In the genomic region with DNA sequence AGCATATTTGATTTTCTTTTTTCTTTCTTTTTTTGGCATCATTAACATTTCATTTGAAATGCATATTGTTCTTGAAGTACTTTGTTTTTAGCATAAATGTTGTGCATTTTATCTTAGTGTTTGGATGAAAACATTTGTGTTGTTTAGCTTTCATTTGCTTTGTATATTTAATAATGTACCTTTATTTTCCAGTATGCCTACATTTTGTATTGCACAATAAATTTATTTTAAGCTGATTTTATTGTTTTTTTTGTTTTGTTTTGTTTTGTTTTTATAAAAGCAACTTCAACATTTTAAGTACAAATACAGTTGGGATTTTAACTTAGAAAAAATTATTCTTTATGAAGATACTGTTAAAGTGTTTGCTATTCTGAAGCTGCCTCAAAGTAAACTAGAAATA, we compare ENCODE assay signal across 18 cellular contexts.
"Had no signal": no experiment of that assay in that cellular context is flagged by ENCODE, and none has a peak within 500 bp of the region (broad histone marks: within the 10 kb centered on the region; RNA-seq: fewer than 3 reads in every experiment).

No MANE protein-coding gene starts in this region.

- H3K27me3 ChIP-seq: sigmoid colon, testis, vagina had no signal

- H3K27ac ChIP-seq: sigmoid colon, testis, vagina had no signal

- H3K9me3 ChIP-seq: sigmoid colon, testis, vagina had no signal

- DNase-seq: activated CD4-positive, alpha-beta T cell treated with anti-CD3 and anti-CD28 coated beads, Interleukin-2, amount 10 ng/mL, durations not matched to agents 7 days and 5 days; activated CD8-positive, alpha-beta T cell treated with anti-CD3 and anti-CD28 coated beads, Interleukin-2, amount 10 ng/mL, durations not matched to agents 7 days and 5 days; activated T-cell treated with anti-CD3 and anti-CD28 coated beads, Interleukin-2, amount 50 U/mL, for 1 hour; aorta; effector CD4-positive, alpha-beta T cell; erythroblast; foreskin fibroblast; hippocampal formation; left ventricle myocardium superior; midbrain; natural killer cell; retina; sigmoid colon; stimulated activated CD4-positive, alpha-beta T cell treated with anti-CD3 and anti-CD28 coated beads, Interleukin-2, amount 100 ng/mL, for 48 hours; stimulated activated naive CD4-positive, alpha-beta T cell; testis had no signal

- H3K4me3 ChIP-seq: sigmoid colon, testis, vagina had no signal

- ATAC-seq: activated CD8-positive, alpha-beta T cell treated with anti-CD3 and anti-CD28 coated beads, Interleukin-2, amount 10 ng/mL, durations not matched to agents 7 days and 5 days; activated naive CD4-positive, alpha-beta T cell treated with anti-CD3 and anti-CD28 coated beads, Interleukin-2, amount 50 U/mL, for 72 hours; left ventricle myocardium superior; natural killer cell had no signal
